Comparison of ENCODE assay signal across 18 cellular contexts in genomic region chr2:45301307-45302010, GRCh38.
DNase-seq lines count a peak whose midpoint lies in the region; ATAC-seq, FAIRE-seq and TF ChIP-seq lines count a peak whose summit lies in the region.
"Had no signal": no experiment of that assay in that cellular context is flagged by ENCODE, and none has a peak within 500 bp of the region (broad histone marks: within the 10 kb centered on the region; RNA-seq: fewer than 3 reads in every experiment).

No MANE protein-coding gene starts in this region.

- H3K27me3 ChIP-seq in Karpas-422 (ENCODE audit: low read length), result no peaks in the 10 kb centered on the region
- H3K27me3 ChIP-seq in neural progenitor cell, result no peaks in the 10 kb centered on the region
- H3K27me3 ChIP-seq in upper lobe of left lung, result no peaks in the 10 kb centered on the region
- H3K27me3 ChIP-seq: ascending aorta had no signal

- no peak overlapping the region for H3K4me2 ChIP-seq in Karpas-422 (ENCODE audit: low read depth, low read length, poor library complexity, severe bottlenecking)
- H3K4me2 ChIP-seq in neural progenitor cell, result no peak overlapping the region
- H3K4me2 ChIP-seq: smooth muscle cell had no signal

- TF ChIP-seq EP300 in upper lobe of left lung (IDR thresholded peaks at IDR 0.05), result no peak

- H3K36me3 Mint-ChIP-seq in neural progenitor cell, result no peaks in the 10 kb centered on the region

- no peaks in the 10 kb centered on the region for H3K36me3 ChIP-seq in Karpas-422 (ENCODE audit: insufficient read depth, low read length)
- H3K36me3 ChIP-seq in neural progenitor cell, result no peaks in the 10 kb centered on the region
- H3K36me3 ChIP-seq in upper lobe of left lung, result no peaks in the 10 kb centered on the region
- H3K36me3 ChIP-seq: ascending aorta had no signal

- H3K9me2 ChIP-seq in Karpas-422 (replicated peaks; ENCODE audit: insufficient read depth, low read length), result no peaks in the 10 kb centered on the region

- TF ChIP-seq CTCF in neural progenitor cell (IDR thresholded peaks at IDR 0.05), result no peak
- TF ChIP-seq CTCF in upper lobe of left lung (IDR thresholded peaks at IDR 0.05), result no peak

- DNase-seq in Karpas-422 (no peak), NCI-H146 treated with DMSO at 0.1 percent for 48 hours (lab: John Stamatoyannopoulos, UW; ENCODE audit: unreplicated experiment) (peak; percentile 55), NCI-H774 (lab: John Stamatoyannopoulos, UW) (peak; percentile 52), neural progenitor cell (ENCODE audit: low spot score) (no peak), GM12891 (ENCODE audit: insufficient read length, low spot score) (no peak), upper lobe of left lung (no peak)
- DNase-seq: activated naive CD4-positive, alpha-beta T cell treated with Interleukin-2 at 50 U/mL for 16 hours; DMS 273 treated with DMSO at 0.1 percent for 48 hours; MV-4-11; posterior cingulate gyrus; T-helper 9 cell had no signal

- H3K4me1 ChIP-seq in Karpas-422 (ENCODE audit: low read length) (peaks cover 37% of the 10 kb centered on the region), neural progenitor cell (no peaks in the 10 kb centered on the region), upper lobe of left lung (peaks cover 0 to 7% (median 2%) of the 10 kb centered on the region in 4 donors)
- H3K4me1 ChIP-seq: ascending aorta had no signal

- H3K79me2 ChIP-seq in Karpas-422 (ENCODE audit: low read length) (no peaks in the 10 kb centered on the region), neural progenitor cell (ENCODE audit: low read depth) (no peaks in the 10 kb centered on the region)

- H3K9me3 ChIP-seq in Karpas-422 (ENCODE audit: low read length) (no peaks in the 10 kb centered on the region), neural progenitor cell (ENCODE audit: low read depth) (no peaks in the 10 kb centered on the region), upper lobe of left lung (no peaks in the 10 kb centered on the region)
- H3K9me3 ChIP-seq: ascending aorta had no signal

- no peaks in the 10 kb centered on the region for H3F3A ChIP-seq in neural progenitor cell (ENCODE audit: low read depth)

- H3K4me3 ChIP-seq in Karpas-422 (ENCODE audit: low read length) (no peak overlapping the region), neural progenitor cell (no peak overlapping the region), upper lobe of left lung (no peak overlapping the region)
- H3K4me3 ChIP-seq: ascending aorta, smooth muscle cell had no signal

- peaks cover 14% of the 10 kb centered on the region for H3K4me1 Mint-ChIP-seq in neural progenitor cell
- H3K4me1 Mint-ChIP-seq: B cell had no signal

- 33 to 52% methylated on average over 12 of the region's 12 CpGs for WGBS in upper lobe of left lung, 2 donors

- TF ChIP-seq POLR2A in GM12891 (IDR thresholded peaks at IDR 0.05; ENCODE audit: low read depth, low read length) (no peak), upper lobe of left lung (IDR thresholded peaks at IDR 0.05) (no peak)

- H3K27ac ChIP-seq in Karpas-422 (ENCODE audit: low read length) (no peak overlapping the region), neural progenitor cell (no peak overlapping the region), upper lobe of left lung (no peak overlapping the region)
- H3K27ac ChIP-seq: ascending aorta had no signal

- H4K20me1 ChIP-seq in Karpas-422 (ENCODE audit: insufficient read depth, low read depth, low read length) (no peaks in the 10 kb centered on the region), neural progenitor cell (ENCODE audit: low read depth) (no peaks in the 10 kb centered on the region)

- H2AFZ ChIP-seq in Karpas-422 (ENCODE audit: low read length) (peak overlapping the region; percentile 46; the same call in 1 of the 2 replicates), neural progenitor cell (replicated peaks) (no peak overlapping the region)

- peak overlapping the region; percentile 29 for H3K27ac Mint-ChIP-seq in neural progenitor cell
- H3K27ac Mint-ChIP-seq: B cell had no signal

- H3K27me3 Mint-ChIP-seq in neural progenitor cell (ENCODE audit: insufficient read depth, low read depth), result peaks cover 16% of the 10 kb centered on the region

- no peaks in the 10 kb centered on the region for H3K9me3 Mint-ChIP-seq in neural progenitor cell

- no peak for FAIRE-seq in GM12891 (lab: Jason Lieb, UNC)
- FAIRE-seq: frontal cortex had no signal

- no peak overlapping the region; the same call in 1 of the 2 replicates for H3K9ac ChIP-seq in Karpas-422 (ENCODE audit: low read length)
- no peak overlapping the region for H3K9ac ChIP-seq in neural progenitor cell

- no peak overlapping the region for H3K4me3 Mint-ChIP-seq in neural progenitor cell
- H3K4me3 Mint-ChIP-seq: B cell had no signal

- ATAC-seq in HG02763 (IDR thresholded peaks at IDR 0.05; ENCODE audit: unreplicated experiment), result no peak
- ATAC-seq in upper lobe of left lung (ENCODE audit: low FRiP score in 2 of 2), result no peak
- ATAC-seq in HG03442 (IDR thresholded peaks at IDR 0.05; ENCODE audit: unreplicated experiment), result no peak
- ATAC-seq: HCT116 had no signal

TF ChIP-seq in GM12891, 5 proteins besides CTCF, POLR2A, EP300 and RAD21:
- TF ChIP-seq PAX5 (IDR thresholded peaks at IDR 0.05; ENCODE audit: insufficient read depth, low read length, severe bottlenecking), result no peak
- no peak for TF ChIP-seq SPI1 (IDR thresholded peaks at IDR 0.05; ENCODE audit: low read depth, low read length)
- no peak for TF ChIP-seq TAF1 (IDR thresholded peaks at IDR 0.05; ENCODE audit: low read depth, low read length)
- TF ChIP-seq POU2F2 (IDR thresholded peaks at IDR 0.05; ENCODE audit: low read depth, low read length), result no peak
- no peak for TF ChIP-seq POLR2AphosphoS5 (IDR thresholded peaks at IDR 0.05; ENCODE audit: low read depth, low read length)

Comparison
In these comparisons a context has a peak if more than half of its experiments do, and no peak if none do; other contexts are left out.
1. DNase-seq: peak in NCI-H146 treated with DMSO at 0.1 percent for 48 hours (single experiment) and NCI-H774 (single experiment); none in Karpas-422 (single experiment), neural progenitor cell (single experiment), GM12891 (single experiment) and upper lobe of left lung (0 of 2).